In genomic region chrX:119236599-119237525, GRCh38 we compare ENCODE assay signal across 8 cellular contexts. TPM values are rescaled to one million over a fixed set of nuclear protein-coding genes. Genes with fewer than 3 reads are reported as not detected.
A peak's percentile ranks its signal among the peaks of the same experiment; 100 is the strongest.
DNase-seq lines count a peak whose midpoint lies in the region; ATAC-seq and TF ChIP-seq lines count a peak whose summit lies in the region.

No MANE protein-coding gene starts in this region.

- H3K27me3 ChIP-seq in AG04450 (ENCODE audit: control insufficient read depth, insufficient read depth, low read length) = peaks cover 4% of the 10 kb centered on the region
- no peaks in the 10 kb centered on the region for H3K27me3 ChIP-seq in iPS-18a (ENCODE audit: control insufficient read depth, insufficient read depth, low read length)

- DNase-seq in AG04450 (ENCODE audit: low read depth, low spot score) = peak; percentile 27
- peak; percentile 7 for DNase-seq in T follicular helper cell (ENCODE audit: low read depth)
- DNase-seq in astrocyte of the hippocampus (ENCODE audit: low read depth, low spot score) = peak; percentile 45
- DNase-seq in skeletal muscle cell (ENCODE audit: low read depth) = peak; percentile 36
- DNase-seq in GM10266 (ENCODE audit: extremely low spot score) = no peak

- peaks cover 19% of the 10 kb centered on the region for H3K4me1 ChIP-seq in iPS-18a (ENCODE audit: control insufficient read depth, low read depth, low read length)

- ATAC-seq in GM19324 (IDR thresholded peaks at IDR 0.05; ENCODE audit: low FRiP score, unreplicated experiment) (peak; percentile 17), HG03442 (IDR thresholded peaks at IDR 0.05; ENCODE audit: unreplicated experiment) (peak; percentile 22)

- TF ChIP-seq CTCF in AG04450 (IDR thresholded peaks at IDR 0.05; ENCODE audit: low read depth, low read length) (no peak), GM10266 (IDR thresholded peaks at IDR 0.05; ENCODE audit: control insufficient read depth, insufficient read depth, low read depth, missing control alignments) (no peak)

- peaks cover 15% of the 10 kb centered on the region for H3K36me3 ChIP-seq in iPS-18a (ENCODE audit: control insufficient read depth, low read depth, low read length)

- H3K4me3 ChIP-seq in AG04450 (ENCODE audit: low read depth, low read length) = peak overlapping the region; percentile 74
- peak overlapping the region; percentile 84 for H3K4me3 ChIP-seq in iPS-18a (ENCODE audit: low read length)
- peak overlapping the region; percentile 82 for H3K4me3 ChIP-seq in skeletal muscle cell (ENCODE audit: low read depth, low read length)

- POLR2A ChIA-PET in AG04450 (lab: Yijun Ruan, JAX) = no interaction called here

- CTCF ChIA-PET in AG04450 (lab: Charles Lee) = no interaction called here

- H3K27ac ChIP-seq in AG04450 (ENCODE audit: low read depth, low read length) = peak overlapping the region; percentile 39
- no peak overlapping the region for H3K27ac ChIP-seq in iPS-18a (ENCODE audit: low read length)

- H3K9me3 ChIP-seq in AG04450 (ENCODE audit: control insufficient read depth, insufficient read depth, low read length) (no peaks in the 10 kb centered on the region), iPS-18a (ENCODE audit: control insufficient read depth, low read depth, low read length) (peaks cover 9% of the 10 kb centered on the region)

- peak overlapping the region; percentile 76 for H3K9ac ChIP-seq in iPS-18a (ENCODE audit: low read length)

RNA-seq across cellular contexts. Expression of gene PGRMC1, which starts 0.8 kb away (rescaled TPM):
- polyA plus RNA-seq in AG04450 (2011; rRNA removed) = 76.5 and 110 TPM in 2 replicates
- 22.6 and 32.9 TPM in 2 replicates for polyA minus RNA-seq in AG04450 (2011; rRNA and poly(A)+ RNA removed)
